ENCODE assay signal across 1 cellular context in genomic region chr22:24291538-24292201, GRCh38.
TF ChIP-seq lines count a peak whose summit lies in the region.

No MANE protein-coding gene starts in this region.

TF ChIP-seq in IMR-90, 13 proteins besides CTCF, POLR2A, EP300 and RAD21:
- TF ChIP-seq FOS (IDR thresholded peaks at IDR 0.05; ENCODE audit: low read depth, low read length) (no peak), MAZ (IDR thresholded peaks at IDR 0.05; ENCODE audit: borderline replicate concordance, low read depth, low read length) (no peak), RFX5 (IDR thresholded peaks at IDR 0.05; ENCODE audit: low read depth, low read length) (no peak), CEBPB (IDR thresholded peaks at IDR 0.05; ENCODE audit: low read depth, low read length) (no peak), ELK1 (IDR thresholded peaks at IDR 0.05; ENCODE audit: borderline replicate concordance, low read depth, low read length) (no peak), USF2 (IDR thresholded peaks at IDR 0.05; ENCODE audit: low read depth, low read length) (no peak), NFE2L2 (IDR thresholded peaks at IDR 0.05; ENCODE audit: low read depth, low read length) (no peak), CHD1 (IDR thresholded peaks at IDR 0.05; ENCODE audit: low read depth, low read length) (no peak), MAFK (IDR thresholded peaks at IDR 0.05; ENCODE audit: low read depth, low read length) (no peak), SMC3 (IDR thresholded peaks at IDR 0.05; ENCODE audit: low read depth, low read length) (no peak), MXI1 (IDR thresholded peaks at IDR 0.05; ENCODE audit: borderline replicate concordance, low read depth, low read length) (no peak), RCOR1 (IDR thresholded peaks at IDR 0.05; ENCODE audit: insufficient replicate concordance, low read length) (no peak), BHLHE40 (IDR thresholded peaks at IDR 0.05; ENCODE audit: low read depth, low read length) (no peak)
TF ChIP-seq in IMR-90: peak in this region for 0.
